ENCODE assay signal across 1 cellular context in genomic region chr1:109307363-109308021, GRCh38.
TF ChIP-seq lines count a peak whose summit lies in the region.

No MANE protein-coding gene starts in this region.

TF ChIP-seq in K562, 482 proteins besides CTCF, POLR2A, EP300 and RAD21 (continued from another document and continues in another):
- TF ChIP-seq CLOCK (CRISPR knock-in tag; IDR thresholded peaks at IDR 0.05; ENCODE audit: borderline replicate concordance) (no peak), BRCA1 (IDR thresholded peaks at IDR 0.05) (no peak), BRCA1 (CRISPR knock-in tag; IDR thresholded peaks at IDR 0.05) (no peak), FOXK2 (conservative IDR thresholded peaks at IDR 0.05 in 1 of 2, IDR thresholded peaks at IDR 0.05 in 1 of 2; ENCODE audit: low read depth in 2 of 2) (peak in 1 of 2 experiments; percentile 34; a peak in 1 of 4 replicates), HDAC6 (IDR thresholded peaks at IDR 0.05; ENCODE audit: low read depth, low read length) (no peak), BRD9 (IDR thresholded peaks at IDR 0.05; ENCODE audit: low read depth, partially characterized antibody) (no peak), ZNF639 (CRISPR knock-in tag; conservative IDR thresholded peaks at IDR 0.05 in 1 of 2, IDR thresholded peaks at IDR 0.05 in 1 of 2) (no peak), EHMT2 (IDR thresholded peaks at IDR 0.05) (no peak), HDGF (IDR thresholded peaks at IDR 0.05) (no peak; the same call in 1 of the 2 replicates), PKNOX1 (IDR thresholded peaks at IDR 0.05) (no peak; the same call in 1 of the 2 replicates), SRSF3 (IDR thresholded peaks at IDR 0.05; ENCODE audit: insufficient read depth, low read length) (no peak), ZFP1 (CRISPR knock-in tag; IDR thresholded peaks at IDR 0.05) (no peak), ZNF12 (CRISPR knock-in tag; IDR thresholded peaks at IDR 0.05) (no peak), SRSF7 (optimal IDR thresholded peaks at IDR 0.05; ENCODE audit: low read depth, low read length) (no peak), CHAMP1 (IDR thresholded peaks at IDR 0.05) (no peak), MCM5 (IDR thresholded peaks at IDR 0.05; ENCODE audit: low read depth) (no peak), FOXO4 (CRISPR knock-in tag; IDR thresholded peaks at IDR 0.05) (no peak), CCNT2 (IDR thresholded peaks at IDR 0.05; ENCODE audit: borderline replicate concordance, extremely low read depth, insufficient read length, low read depth, low read length) (peak; percentile 74), ZFP30 (CRISPR knock-in tag; IDR thresholded peaks at IDR 0.05; ENCODE audit: borderline replicate concordance) (no peak), AFF4 (CRISPR knock-in tag; IDR thresholded peaks at IDR 0.05) (0 out of 2 replicates have a peak, but pooled peaks have one; percentile 56), USF2 (CRISPR knock-in tag; IDR thresholded peaks at IDR 0.05) (no peak), MIER1 (IDR thresholded peaks at IDR 0.05; ENCODE audit: low read depth) (no peak), HMGXB4 (CRISPR knock-in tag; IDR thresholded peaks at IDR 0.05) (no peak), NFYB (IDR thresholded peaks at IDR 0.05; ENCODE audit: extremely low read depth, insufficient read length) (no peak), ZC3H8 (IDR thresholded peaks at IDR 0.05) (no peak), FUS (optimal IDR thresholded peaks at IDR 0.05; ENCODE audit: low read depth, low read length) (no peak), USF1 (CRISPR knock-in tag; IDR thresholded peaks at IDR 0.05) (no peak), PYGO2 (tag; IDR thresholded peaks at IDR 0.05) (no peak), ETV6 (IDR thresholded peaks at IDR 0.05; ENCODE audit: borderline replicate concordance in 1 of 2, low read depth in 2 of 2, low read length in 1 of 2) (peak in 1 of 2 experiments; percentile 51; a peak in 1 of 4 replicates), ETV6 (CRISPR knock-in tag; IDR thresholded peaks at IDR 0.05; ENCODE audit: borderline replicate concordance) (no peak), MTA1 (IDR thresholded peaks at IDR 0.05; ENCODE audit: borderline replicate concordance) (peak; percentile 81; the same call in 1 of the 2 replicates), GATAD2B (IDR thresholded peaks at IDR 0.05; ENCODE audit: borderline replicate concordance) (peak; percentile 87; the same call in 1 of the 2 replicates), SNAPC5 (CRISPR knock-in tag; IDR thresholded peaks at IDR 0.05) (no peak), E2F3 (CRISPR knock-in tag; IDR thresholded peaks at IDR 0.05) (no peak), RB1 (IDR thresholded peaks at IDR 0.05; ENCODE audit: low read depth) (no peak; the same call in 1 of the 2 replicates), LCOR (CRISPR knock-in tag; IDR thresholded peaks at IDR 0.05) (peak; percentile 70; the same call in 1 of the 2 replicates), SREBF1 (IDR thresholded peaks at IDR 0.05; ENCODE audit: borderline replicate concordance, low read depth, low read length) (no peak), ATF3 (IDR thresholded peaks at IDR 0.05) (peak; percentile 61), ATF3 (CRISPR knock-in tag; conservative IDR thresholded peaks at IDR 0.05) (no peak), ZBTB7A (IDR thresholded peaks at IDR 0.05; ENCODE audit: borderline replicate concordance, control insufficient read depth, low read depth, low read length) (no peak; the same call in 1 of the 2 replicates), CBX3 (IDR thresholded peaks at IDR 0.05; ENCODE audit: borderline replicate concordance in 1 of 2, low read length in 2 of 2) (peak in 1 of 2 experiments; percentile 56; a peak in 1 of 3 replicates), VEZF1 (CRISPR knock-in tag; IDR thresholded peaks at IDR 0.05) (peak; percentile 67)
